Comparison of ENCODE assay signal across 1 cellular context in the genomic region with DNA sequence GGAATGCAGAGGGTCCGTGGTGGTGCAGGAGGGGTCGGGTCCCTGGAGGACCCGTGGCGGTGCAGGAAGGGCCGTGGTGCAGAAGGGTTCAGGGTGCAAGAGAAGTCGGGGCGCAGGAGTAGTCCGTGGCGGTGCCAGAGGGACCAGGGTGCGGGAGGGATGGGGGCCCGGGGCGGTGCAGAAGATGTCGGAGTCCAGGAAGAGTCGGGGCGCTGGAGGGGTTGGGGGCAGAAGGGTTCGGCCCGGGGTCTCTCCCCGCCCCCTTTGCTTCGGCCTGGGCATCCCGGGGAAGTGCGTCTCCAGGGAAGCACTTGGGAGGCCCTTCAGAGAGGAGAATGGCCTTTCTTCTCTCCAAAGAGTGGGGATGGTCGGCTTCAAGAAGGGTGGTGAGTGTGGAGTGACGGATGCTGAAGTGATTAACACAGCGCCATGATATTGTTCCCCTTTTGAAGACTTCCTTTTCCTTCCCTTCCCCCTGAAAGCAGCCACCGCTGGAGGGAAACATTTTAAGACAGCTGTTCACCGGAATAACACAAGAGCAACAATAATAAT.
TF ChIP-seq lines count a peak whose summit lies in the region.

No MANE protein-coding gene starts in this region.

TF ChIP-seq in K562, 482 proteins besides CTCF, POLR2A, EP300 and RAD21 (continues in another document):
- TF ChIP-seq SPI1 (IDR thresholded peaks at IDR 0.05; ENCODE audit: borderline replicate concordance, low read depth, low read length) (peak; percentile 68; the same call in 1 of the 2 replicates), MECOM (CRISPR knock-in tag; IDR thresholded peaks at IDR 0.05) (no peak), TEAD4 (IDR thresholded peaks at IDR 0.05; ENCODE audit: low read length) (no peak), TEAD4 (CRISPR knock-in tag; IDR thresholded peaks at IDR 0.05; ENCODE audit: borderline replicate concordance) (no peak), MAZ (CRISPR knock-in tag; conservative IDR thresholded peaks at IDR 0.05 in 1 of 2, IDR thresholded peaks at IDR 0.05 in 1 of 2) (no peak), COPS2 (conservative IDR thresholded peaks at IDR 0.05) (no peak), PTRF (tag; IDR thresholded peaks at IDR 0.05) (no peak), DNMT1 (IDR thresholded peaks at IDR 0.05) (no peak), YY1 (IDR thresholded peaks at IDR 0.05; ENCODE audit: borderline replicate concordance in 1 of 3, control insufficient read depth in 1 of 3, extremely low read depth in 1 of 3, insufficient read depth in 3 of 3, insufficient read length in 1 of 3, insufficient replicate concordance in 2 of 3, low read depth in 1 of 3, low read length in 2 of 3) (peak in 1 of 3 experiments; percentile 71), BACH1 (tag; IDR thresholded peaks at IDR 0.05) (no peak), MEIS2 (IDR thresholded peaks at IDR 0.05; ENCODE audit: partially characterized antibody) (peak; percentile 57), SNRNP70 (optimal IDR thresholded peaks at IDR 0.05; ENCODE audit: low read depth, low read length) (no peak), NFE2 (IDR thresholded peaks at IDR 0.05; ENCODE audit: low read depth) (no peak), MAFK (IDR thresholded peaks at IDR 0.05; ENCODE audit: low read length) (no peak), HIVEP1 (CRISPR knock-in tag; IDR thresholded peaks at IDR 0.05) (no peak), OTX1 (CRISPR knock-in tag; IDR thresholded peaks at IDR 0.05) (no peak), RBM14 (IDR thresholded peaks at IDR 0.05; ENCODE audit: borderline replicate concordance, insufficient read depth, low read depth, low read length) (no peak), ZNF780A (CRISPR knock-in tag; IDR thresholded peaks at IDR 0.05) (no peak), ZNF274 (IDR thresholded peaks at IDR 0.05; ENCODE audit: borderline replicate concordance, low read depth, low read length) (no peak), NKRF (IDR thresholded peaks at IDR 0.05; ENCODE audit: borderline replicate concordance) (0 out of 2 replicates have a peak, but pooled peaks have one; percentile 61), ZNF696 (CRISPR knock-in tag; conservative IDR thresholded peaks at IDR 0.05) (no peak), XRCC3 (IDR thresholded peaks at IDR 0.05) (no peak), PRPF4 (IDR thresholded peaks at IDR 0.05; ENCODE audit: insufficient read depth, low read depth, low read length, poor library complexity, severe bottlenecking) (peak; percentile 12), ZNF75A (CRISPR knock-in tag; IDR thresholded peaks at IDR 0.05) (no peak), ZNF561 (CRISPR knock-in tag; conservative IDR thresholded peaks at IDR 0.05) (no peak), CTBP1 (IDR thresholded peaks at IDR 0.05; ENCODE audit: borderline replicate concordance) (no peak), BRD9 (IDR thresholded peaks at IDR 0.05; ENCODE audit: low read depth, partially characterized antibody) (no peak), HINFP (tag; conservative IDR thresholded peaks at IDR 0.05; ENCODE audit: low read depth) (no peak), XRCC4 (IDR thresholded peaks at IDR 0.05; ENCODE audit: extremely low read depth, insufficient read depth, insufficient read length) (no peak), MITF (IDR thresholded peaks at IDR 0.05) (no peak), SETDB1 (IDR thresholded peaks at IDR 0.05; ENCODE audit: low read length) (no peak), PTTG1 (tag; IDR thresholded peaks at IDR 0.05; ENCODE audit: low read depth) (no peak), RCOR1 (IDR thresholded peaks at IDR 0.05; ENCODE audit: borderline replicate concordance in 1 of 2, low read depth in 2 of 2, low read length in 2 of 2) (no peak), GTF3C2 (IDR thresholded peaks at IDR 0.05; ENCODE audit: borderline replicate concordance, extremely low read depth, insufficient read length) (no peak), MCM7 (IDR thresholded peaks at IDR 0.05) (no peak), ZNF174 (CRISPR knock-in tag; IDR thresholded peaks at IDR 0.05) (no peak), ARID2 (IDR thresholded peaks at IDR 0.05) (no peak), ZNF140 (CRISPR knock-in tag; IDR thresholded peaks at IDR 0.05) (no peak), ZNF282 (CRISPR knock-in tag; IDR thresholded peaks at IDR 0.05) (0 out of 2 replicates have a peak, but pooled peaks have one; percentile 17), SAP30 (IDR thresholded peaks at IDR 0.05; ENCODE audit: borderline replicate concordance, insufficient read depth, low read depth, low read length, poor library complexity, severe bottlenecking) (peak; percentile 8), DACH1 (IDR thresholded peaks at IDR 0.05; ENCODE audit: partially characterized antibody) (no peak), HMG20A (CRISPR knock-in tag; conservative IDR thresholded peaks at IDR 0.05) (no peak), ZNF3 (CRISPR knock-in tag; IDR thresholded peaks at IDR 0.05) (no peak), ZNF121 (CRISPR knock-in tag; conservative IDR thresholded peaks at IDR 0.05) (no peak), RFX5 (IDR thresholded peaks at IDR 0.05; ENCODE audit: low read depth, low read length) (no peak)
- TF ChIP-seq, protein P1, sequence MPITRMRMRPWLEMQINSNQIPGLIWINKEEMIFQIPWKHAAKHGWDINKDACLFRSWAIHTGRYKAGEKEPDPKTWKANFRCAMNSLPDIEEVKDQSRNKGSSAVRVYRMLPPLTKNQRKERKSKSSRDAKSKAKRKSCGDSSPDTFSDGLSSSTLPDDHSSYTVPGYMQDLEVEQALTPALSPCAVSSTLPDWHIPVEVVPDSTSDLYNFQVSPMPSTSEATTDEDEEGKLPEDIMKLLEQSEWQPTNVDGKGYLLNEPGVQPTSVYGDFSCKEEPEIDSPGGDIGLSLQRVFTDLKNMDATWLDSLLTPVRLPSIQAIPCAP (CRISPR knock-in tag; IDR thresholded peaks at IDR 0.05; ENCODE audit: borderline replicate concordance) = no peak
- TF ChIP-seq, protein P2, sequence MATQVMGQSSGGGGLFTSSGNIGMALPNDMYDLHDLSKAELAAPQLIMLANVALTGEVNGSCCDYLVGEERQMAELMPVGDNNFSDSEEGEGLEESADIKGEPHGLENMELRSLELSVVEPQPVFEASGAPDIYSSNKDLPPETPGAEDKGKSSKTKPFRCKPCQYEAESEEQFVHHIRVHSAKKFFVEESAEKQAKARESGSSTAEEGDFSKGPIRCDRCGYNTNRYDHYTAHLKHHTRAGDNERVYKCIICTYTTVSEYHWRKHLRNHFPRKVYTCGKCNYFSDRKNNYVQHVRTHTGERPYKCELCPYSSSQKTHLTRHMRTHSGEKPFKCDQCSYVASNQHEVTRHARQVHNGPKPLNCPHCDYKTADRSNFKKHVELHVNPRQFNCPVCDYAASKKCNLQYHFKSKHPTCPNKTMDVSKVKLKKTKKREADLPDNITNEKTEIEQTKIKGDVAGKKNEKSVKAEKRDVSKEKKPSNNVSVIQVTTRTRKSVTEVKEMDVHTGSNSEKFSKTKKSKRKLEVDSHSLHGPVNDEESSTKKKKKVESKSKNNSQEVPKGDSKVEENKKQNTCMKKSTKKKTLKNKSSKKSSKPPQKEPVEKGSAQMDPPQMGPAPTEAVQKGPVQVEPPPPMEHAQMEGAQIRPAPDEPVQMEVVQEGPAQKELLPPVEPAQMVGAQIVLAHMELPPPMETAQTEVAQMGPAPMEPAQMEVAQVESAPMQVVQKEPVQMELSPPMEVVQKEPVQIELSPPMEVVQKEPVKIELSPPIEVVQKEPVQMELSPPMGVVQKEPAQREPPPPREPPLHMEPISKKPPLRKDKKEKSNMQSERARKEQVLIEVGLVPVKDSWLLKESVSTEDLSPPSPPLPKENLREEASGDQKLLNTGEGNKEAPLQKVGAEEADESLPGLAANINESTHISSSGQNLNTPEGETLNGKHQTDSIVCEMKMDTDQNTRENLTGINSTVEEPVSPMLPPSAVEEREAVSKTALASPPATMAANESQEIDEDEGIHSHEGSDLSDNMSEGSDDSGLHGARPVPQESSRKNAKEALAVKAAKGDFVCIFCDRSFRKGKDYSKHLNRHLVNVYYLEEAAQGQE (CRISPR knock-in tag; IDR thresholded peaks at IDR 0.05; ENCODE audit: low read depth) = no peak
- TF ChIP-seq, protein P3, sequence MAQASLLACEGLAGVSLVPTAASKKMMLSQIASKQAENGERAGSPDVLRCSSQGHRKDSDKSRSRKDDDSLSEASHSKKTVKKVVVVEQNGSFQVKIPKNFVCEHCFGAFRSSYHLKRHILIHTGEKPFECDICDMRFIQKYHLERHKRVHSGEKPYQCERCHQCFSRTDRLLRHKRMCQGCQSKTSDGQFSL (CRISPR knock-in tag; IDR thresholded peaks at IDR 0.05) = no peak
- TF ChIP-seq, protein P3 (tag; IDR thresholded peaks at IDR 0.05) = no peak
- TF ChIP-seq, protein P4, sequence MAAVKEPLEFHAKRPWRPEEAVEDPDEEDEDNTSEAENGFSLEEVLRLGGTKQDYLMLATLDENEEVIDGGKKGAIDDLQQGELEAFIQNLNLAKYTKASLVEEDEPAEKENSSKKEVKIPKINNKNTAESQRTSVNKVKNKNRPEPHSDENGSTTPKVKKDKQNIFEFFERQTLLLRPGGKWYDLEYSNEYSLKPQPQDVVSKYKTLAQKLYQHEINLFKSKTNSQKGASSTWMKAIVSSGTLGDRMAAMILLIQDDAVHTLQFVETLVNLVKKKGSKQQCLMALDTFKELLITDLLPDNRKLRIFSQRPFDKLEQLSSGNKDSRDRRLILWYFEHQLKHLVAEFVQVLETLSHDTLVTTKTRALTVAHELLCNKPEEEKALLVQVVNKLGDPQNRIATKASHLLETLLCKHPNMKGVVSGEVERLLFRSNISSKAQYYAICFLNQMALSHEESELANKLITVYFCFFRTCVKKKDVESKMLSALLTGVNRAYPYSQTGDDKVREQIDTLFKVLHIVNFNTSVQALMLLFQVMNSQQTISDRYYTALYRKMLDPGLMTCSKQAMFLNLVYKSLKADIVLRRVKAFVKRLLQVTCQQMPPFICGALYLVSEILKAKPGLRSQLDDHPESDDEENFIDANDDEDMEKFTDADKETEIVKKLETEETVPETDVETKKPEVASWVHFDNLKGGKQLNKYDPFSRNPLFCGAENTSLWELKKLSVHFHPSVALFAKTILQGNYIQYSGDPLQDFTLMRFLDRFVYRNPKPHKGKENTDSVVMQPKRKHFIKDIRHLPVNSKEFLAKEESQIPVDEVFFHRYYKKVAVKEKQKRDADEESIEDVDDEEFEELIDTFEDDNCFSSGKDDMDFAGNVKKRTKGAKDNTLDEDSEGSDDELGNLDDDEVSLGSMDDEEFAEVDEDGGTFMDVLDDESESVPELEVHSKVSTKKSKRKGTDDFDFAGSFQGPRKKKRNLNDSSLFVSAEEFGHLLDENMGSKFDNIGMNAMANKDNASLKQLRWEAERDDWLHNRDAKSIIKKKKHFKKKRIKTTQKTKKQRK (IDR thresholded peaks at IDR 0.05; ENCODE audit: borderline replicate concordance, low read depth, low read length) = no peak
